Comparison of ENCODE assay signal across 11 cellular contexts in the genomic region with DNA sequence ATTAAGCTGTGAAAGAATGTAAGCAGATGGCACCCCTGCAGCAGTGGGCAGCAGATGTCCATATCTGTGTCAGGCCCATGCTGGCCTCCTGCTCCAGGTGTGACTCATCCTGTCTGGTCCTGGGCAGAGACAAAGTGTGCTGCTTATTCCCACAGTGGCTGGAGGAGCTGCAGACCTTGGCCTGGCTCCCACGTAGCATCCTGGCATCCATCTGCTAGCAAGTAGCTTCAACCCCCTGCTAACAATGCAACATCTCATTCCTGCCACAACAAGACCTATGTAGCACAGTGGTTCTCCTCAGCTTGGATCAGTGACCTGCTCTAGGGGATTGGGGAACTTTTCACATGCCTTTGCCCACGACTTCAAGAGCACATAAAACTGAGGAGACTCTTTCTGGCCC.
DNase-seq lines count a peak whose midpoint lies in the region; ATAC-seq and TF ChIP-seq lines count a peak whose summit lies in the region.
"Had no signal": no experiment of that assay in that cellular context is flagged by ENCODE, and none has a peak within 500 bp of the region (broad histone marks: within the 10 kb centered on the region; RNA-seq: fewer than 3 reads in every experiment).

No MANE protein-coding gene starts in this region.

- in situ Hi-C loops in ACHN (cut with HindIII; ENCODE audit: low pct_ligation_motif_present, low pct_unique_long_range_greater_than_20kb, low sequenced_read_pairs) = no loop called here

- ATAC-seq in GM21825 (IDR thresholded peaks at IDR 0.05; ENCODE audit: unreplicated experiment) (no peak), HG03196 (IDR thresholded peaks at IDR 0.05; ENCODE audit: unreplicated experiment) (no peak)

- DNase-seq in ACHN (peak; percentile 16), HT-29 (ENCODE audit: low spot score) (peak; percentile 57), brain pericyte (ENCODE audit: low read depth, low spot score) (peak; percentile 76), kidney epithelial cell (ENCODE audit: low read depth) (peak; percentile 42), T-helper 2 cell (no peak)
- no peak for DNase-seq in activated CD4-positive, alpha-beta T cell treated with anti-CD3 and anti-CD28 coated beads for 4 hours
- DNase-seq: CD4-positive, CD25-positive, alpha-beta regulatory T cell; effector CD4-positive, alpha-beta T cell; mesendoderm had no signal

- H3K4me3 ChIP-seq in kidney epithelial cell (ENCODE audit: low read depth, low read length) = no peak overlapping the region

- TF ChIP-seq CTCF in kidney epithelial cell (IDR thresholded peaks at IDR 0.05; ENCODE audit: insufficient read depth, low read length, poor library complexity, severe bottlenecking) = no peak

- no peaks in the 10 kb centered on the region for H3K27me3 ChIP-seq in kidney epithelial cell (ENCODE audit: control insufficient read depth, insufficient read depth, low read length)

- H3K36me3 ChIP-seq in kidney epithelial cell (ENCODE audit: control insufficient read depth, insufficient read depth, low read length) = no peaks in the 10 kb centered on the region

Comparison
In these comparisons a context has a peak if more than half of its experiments do, and no peak if none do; other contexts are left out.
1. DNase-seq: peak in ACHN (single experiment), HT-29 (single experiment), brain pericyte (single experiment) and kidney epithelial cell (single experiment); none in activated CD4-positive, alpha-beta T cell treated with anti-CD3 and anti-CD28 coated beads for 4 hours (0 of 2) and T-helper 2 cell (0 of 5).